In the genomic region with DNA sequence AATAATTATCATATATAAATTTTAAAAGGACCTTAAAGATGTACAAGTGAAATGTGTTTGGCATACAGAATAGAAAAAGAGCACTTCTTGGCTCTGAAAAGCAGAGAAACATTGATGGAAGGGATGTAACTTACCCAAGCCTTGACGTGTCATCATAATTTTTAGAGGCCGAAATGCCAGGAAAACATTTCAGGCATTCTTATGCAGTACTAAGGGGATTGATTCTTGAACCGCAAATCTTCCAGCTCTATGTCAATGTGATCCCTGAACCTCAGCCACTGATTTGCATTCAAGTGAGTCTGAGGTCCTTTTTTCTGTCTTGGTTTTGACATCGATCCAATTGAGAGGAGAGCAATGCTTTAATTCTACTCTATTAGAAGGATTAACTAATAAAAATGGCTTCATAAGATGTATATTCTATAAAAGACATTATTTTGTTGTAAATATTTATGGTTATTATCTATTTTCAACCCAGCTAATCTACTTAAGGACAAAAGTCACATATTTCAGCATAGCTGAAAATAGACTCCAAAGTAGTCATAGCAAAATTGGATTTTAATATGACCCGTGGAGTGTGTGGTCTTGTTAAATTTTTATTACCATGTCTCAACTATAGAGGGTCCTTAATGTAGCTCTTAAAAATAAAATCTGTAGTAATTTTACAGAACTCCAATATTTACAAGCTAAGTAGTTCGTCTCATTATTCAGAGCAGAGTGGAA, we compare ENCODE assay signal across 17 cellular contexts.
"Had no signal": no experiment of that assay in that cellular context is flagged by ENCODE, and none has a peak within 500 bp of the region (broad histone marks: within the 10 kb centered on the region; RNA-seq: fewer than 3 reads in every experiment).

No MANE protein-coding gene starts in this region.

- DNase-seq: activated CD4-positive, CD25-positive, alpha-beta regulatory T cell; activated CD8-positive, alpha-beta memory T cell treated with anti-CD3 and anti-CD28 coated beads, Interleukin-2, amount 50 U/mL, for 4 hours; activated CD8-positive, alpha-beta T cell treated with anti-CD3 and anti-CD28 coated beads for 36 hours; activated gamma-delta T cell treated with Interleukin-2 at 50 U/mL for 16 hours; activated naive CD4-positive, alpha-beta T cell treated with anti-CD3 and anti-CD28 coated beads, Interleukin-2, amount 10 ng/mL, durations not matched to agents 7 days and 5 days; activated naive CD8-positive, alpha-beta T cell treated with anti-CD3 and anti-CD28 coated beads for 36 hours; activated T-cell treated with anti-CD3 and anti-CD28 coated beads, Interleukin-2, amount 50 U/mL, for 72 hours; anterior cingulate cortex; central memory CD4-positive, alpha-beta T cell; MG63; NCI-H1436; NCI-H187; SHP77 treated with DMSO at 0.1 percent for 48 hours; T-helper 1 cell had no signal

- H3K4me3 ChIP-seq: body of pancreas, MG63 had no signal

- H3K4me1 Mint-ChIP-seq: activated naive CD4-positive, alpha-beta T cell treated with anti-CD3 and anti-CD28 coated beads, Interleukin-2, amount 10 ng/mL, durations not matched to agents 7 days and 5 days; activated naive CD8-positive, alpha-beta T cell treated with anti-CD3 and anti-CD28 coated beads for 36 hours had no signal

- H3K9me3 ChIP-seq: body of pancreas had no signal

- H3K27me3 ChIP-seq: body of pancreas, MG63 had no signal

- ATAC-seq: activated CD8-positive, alpha-beta T cell treated with anti-CD3 and anti-CD28 coated beads for 36 hours; activated T-cell treated with anti-CD3 and anti-CD28 coated beads, Interleukin-2, amount 50 U/mL, for 72 hours; body of pancreas had no signal

- H3K36me3 Mint-ChIP-seq: activated naive CD4-positive, alpha-beta T cell treated with anti-CD3 and anti-CD28 coated beads, Interleukin-2, amount 10 ng/mL, durations not matched to agents 7 days and 5 days; activated naive CD8-positive, alpha-beta T cell treated with anti-CD3 and anti-CD28 coated beads for 36 hours had no signal

- H3K9me3 Mint-ChIP-seq: activated naive CD4-positive, alpha-beta T cell treated with anti-CD3 and anti-CD28 coated beads, Interleukin-2, amount 10 ng/mL, durations not matched to agents 7 days and 5 days; activated naive CD8-positive, alpha-beta T cell treated with anti-CD3 and anti-CD28 coated beads for 36 hours had no signal

- H3K27ac Mint-ChIP-seq: activated CD8-positive, alpha-beta T cell treated with anti-CD3 and anti-CD28 coated beads for 36 hours; activated naive CD4-positive, alpha-beta T cell treated with anti-CD3 and anti-CD28 coated beads, Interleukin-2, amount 10 ng/mL, durations not matched to agents 7 days and 5 days; activated naive CD8-positive, alpha-beta T cell treated with anti-CD3 and anti-CD28 coated beads for 36 hours; activated T-helper 2 cell treated with anti-CD3 and anti-CD28 coated beads, Interferon-gamma antibody, Interleukin-2, Interleukin-4, amounts not matched to agents 10 μg/mL and 5 μg/mL and 100 μg/mL, durations not matched to agents 14 hours and 24 hours and 36 hours had no signal

- H3K27me3 Mint-ChIP-seq: activated naive CD4-positive, alpha-beta T cell treated with anti-CD3 and anti-CD28 coated beads, Interleukin-2, amount 10 ng/mL, durations not matched to agents 7 days and 5 days had no signal

- H3K4me3 Mint-ChIP-seq: activated CD8-positive, alpha-beta T cell treated with anti-CD3 and anti-CD28 coated beads for 36 hours; activated naive CD4-positive, alpha-beta T cell treated with anti-CD3 and anti-CD28 coated beads, Interleukin-2, amount 10 ng/mL, durations not matched to agents 7 days and 5 days; activated naive CD8-positive, alpha-beta T cell treated with anti-CD3 and anti-CD28 coated beads for 36 hours; activated T-cell treated with anti-CD3 and anti-CD28 coated beads, Interleukin-2, amount 50 U/mL, for 72 hours had no signal

- H3K36me3 ChIP-seq: MG63 had no signal

- H3K4me1 ChIP-seq: body of pancreas had no signal

- H3K27ac ChIP-seq: body of pancreas, VCaP had no signal
